ENCODE assay signal across 1 cellular context in genomic region chr17:65154770-65155589, GRCh38.
TF ChIP-seq lines count a peak whose summit lies in the region.

No MANE protein-coding gene starts in this region.

TF ChIP-seq in HepG2, 621 proteins besides CTCF, POLR2A, EP300 and RAD21 (continued from another document):
- TF ChIP-seq AKNA (CRISPR knock-in tag; IDR thresholded peaks at IDR 0.05; ENCODE audit: borderline replicate concordance) (no peak), AFF4 (CRISPR knock-in tag; IDR thresholded peaks at IDR 0.05) (no peak), ZNF550 (CRISPR knock-in tag; IDR thresholded peaks at IDR 0.05; ENCODE audit: borderline replicate concordance) (no peak), SP1 (IDR thresholded peaks at IDR 0.05) (no peak), SP1 (CRISPR knock-in tag; IDR thresholded peaks at IDR 0.05) (no peak)
